In the genomic region with DNA sequence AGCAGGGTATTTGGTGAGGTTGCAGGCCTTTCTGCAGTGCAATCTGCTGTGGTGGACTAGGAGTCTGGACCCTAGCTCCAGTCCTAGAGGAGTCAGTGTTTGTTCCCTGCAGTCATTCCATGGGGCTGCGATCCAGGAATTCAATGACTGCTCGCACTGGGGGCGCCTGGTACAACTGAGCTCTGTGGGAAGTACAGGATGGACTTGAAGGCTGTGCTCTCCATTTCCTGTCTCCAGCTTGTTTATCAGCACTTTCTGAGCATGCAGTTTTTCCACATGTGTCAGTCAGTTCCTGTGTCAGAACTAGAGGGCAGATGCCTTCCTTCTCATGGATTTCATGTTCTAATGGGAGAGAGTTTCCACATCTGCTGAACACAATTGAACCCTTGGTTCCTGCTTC, we compare ENCODE assay signal across 9 cellular contexts. TPM values are rescaled to one million over a fixed set of nuclear protein-coding genes. Genes with fewer than 3 reads are reported as not detected.
DNase-seq lines count a peak whose midpoint lies in the region; ATAC-seq and TF ChIP-seq lines count a peak whose summit lies in the region.
"Had no signal": no experiment of that assay in that cellular context is flagged by ENCODE, and none has a peak within 500 bp of the region (broad histone marks: within the 10 kb centered on the region; RNA-seq: fewer than 3 reads in every experiment).

No MANE protein-coding gene starts in this region.

- no peaks in the 10 kb centered on the region for H3K27me3 ChIP-seq in parathyroid adenoma (ENCODE audit: control insufficient read depth, insufficient read depth, low read length)

- CTCF ChIA-PET in WTC11 (lab: Charles Lee) = interaction anchor here (0.6 to 1.0 kb wide), 4 partner anchors 8 to 210 kb away, joined by 3 to 5 read pairs (median 3); no protein-coding TSS in a partner anchor

- no peaks in the 10 kb centered on the region for H3K36me3 ChIP-seq in parathyroid adenoma (ENCODE audit: control insufficient read depth, insufficient read depth, low read length)

- no peaks in the 10 kb centered on the region for H3K9me3 Mint-ChIP-seq in WTC11
- no peaks in the 10 kb centered on the region for H3K9me3 Mint-ChIP-seq in stimulated activated naive CD8-positive, alpha-beta T cell treated with anti-CD3 and anti-CD28 coated beads, Interleukin-15, amount 100 ng/mL, for 72 hours

- H3K4me3 Mint-ChIP-seq in WTC11 = no peak overlapping the region
- H3K4me3 Mint-ChIP-seq in stimulated activated naive CD8-positive, alpha-beta T cell treated with anti-CD3 and anti-CD28 coated beads, Interleukin-15, amount 100 ng/mL, for 72 hours = no peak overlapping the region

- H3K79me2 ChIP-seq in parathyroid adenoma = peaks cover 7% of the 10 kb centered on the region

- POLR2A ChIA-PET in WTC11 (lab: Charles Lee) = no interaction called here

- ATAC-seq in WTC11 = peak; percentile 75
- peak; percentile 56 for ATAC-seq in Right ventricle myocardium superior (ENCODE audit: poor library complexity)
- no peak for ATAC-seq in HG03159 (IDR thresholded peaks at IDR 0.05; ENCODE audit: unreplicated experiment)
- ATAC-seq in stimulated activated naive CD8-positive, alpha-beta T cell treated with anti-CD3 and anti-CD28 coated beads, Interleukin-15, amount 100 ng/mL, for 72 hours = no peak
- no peak for ATAC-seq in HG02938 (IDR thresholded peaks at IDR 0.05; ENCODE audit: unreplicated experiment)

- peaks cover 35% of the 10 kb centered on the region for H3K4me1 Mint-ChIP-seq in WTC11
- H3K4me1 Mint-ChIP-seq in stimulated activated naive CD8-positive, alpha-beta T cell treated with anti-CD3 and anti-CD28 coated beads, Interleukin-15, amount 100 ng/mL, for 72 hours = no peaks in the 10 kb centered on the region

- peak in 12 of 14 donors; percentile 25 to 82 (median 51) for DNase-seq in C1 segment of cervical spinal cord (lab: John Stamatoyannopoulos, UW)
- DNase-seq in WTC11 (ENCODE audit: low spot score) = no peak
- DNase-seq in Right ventricle myocardium superior = no peak
- no peak for DNase-seq in COLO829 (ENCODE audit: low spot score)
- DNase-seq in stimulated activated naive CD8-positive, alpha-beta T cell treated with anti-CD3 and anti-CD28 coated beads, Interleukin-15, amount 100 ng/mL, for 72 hours = no peak
- DNase-seq: small intestine had no signal

- no peaks in the 10 kb centered on the region for H3K36me3 Mint-ChIP-seq in WTC11

- H3K27ac Mint-ChIP-seq in WTC11 = peak overlapping the region; percentile 1; the same call in 1 of the 2 replicates
- H3K27ac Mint-ChIP-seq in stimulated activated naive CD8-positive, alpha-beta T cell treated with anti-CD3 and anti-CD28 coated beads, Interleukin-15, amount 100 ng/mL, for 72 hours = peak overlapping the region in 1 of 2 donors; percentile 43

- no peaks in the 10 kb centered on the region for H3K9me3 ChIP-seq in parathyroid adenoma (ENCODE audit: control insufficient read depth, low read length)

- no peak for TF ChIP-seq CTCF in WTC11 (IDR thresholded peaks at IDR 0.05)
- TF ChIP-seq CTCF in parathyroid adenoma (IDR thresholded peaks at IDR 0.05) = no peak

- H3K4me2 ChIP-seq in parathyroid adenoma (ENCODE audit: low read length) = no peak overlapping the region

- H3K27me3 Mint-ChIP-seq in WTC11 (ENCODE audit: low read depth) = no peaks in the 10 kb centered on the region
- no peaks in the 10 kb centered on the region for H3K27me3 Mint-ChIP-seq in stimulated activated naive CD8-positive, alpha-beta T cell treated with anti-CD3 and anti-CD28 coated beads, Interleukin-15, amount 100 ng/mL, for 72 hours

- no peak overlapping the region for H2AFZ ChIP-seq in parathyroid adenoma

- H3K27ac ChIP-seq in parathyroid adenoma = peak overlapping the region; percentile 9

- no peak overlapping the region for H3K4me3 ChIP-seq in parathyroid adenoma (ENCODE audit: low read depth, low read length)

- H3K9ac ChIP-seq in parathyroid adenoma = no peak overlapping the region

- intact Hi-C loops in Right ventricle myocardium superior (cut with DNase I) = no loop called here

- H3K4me1 ChIP-seq in parathyroid adenoma = peaks cover 38% of the 10 kb centered on the region

TF ChIP-seq in WTC11, 78 proteins besides CTCF, POLR2A, EP300 and RAD21:
- no peak for TF ChIP-seq GRHL2 (CRISPR knock-in tag; IDR thresholded peaks at IDR 0.05; ENCODE audit: insufficient replicate concordance, severe bottlenecking)
- TF ChIP-seq, protein P1, sequence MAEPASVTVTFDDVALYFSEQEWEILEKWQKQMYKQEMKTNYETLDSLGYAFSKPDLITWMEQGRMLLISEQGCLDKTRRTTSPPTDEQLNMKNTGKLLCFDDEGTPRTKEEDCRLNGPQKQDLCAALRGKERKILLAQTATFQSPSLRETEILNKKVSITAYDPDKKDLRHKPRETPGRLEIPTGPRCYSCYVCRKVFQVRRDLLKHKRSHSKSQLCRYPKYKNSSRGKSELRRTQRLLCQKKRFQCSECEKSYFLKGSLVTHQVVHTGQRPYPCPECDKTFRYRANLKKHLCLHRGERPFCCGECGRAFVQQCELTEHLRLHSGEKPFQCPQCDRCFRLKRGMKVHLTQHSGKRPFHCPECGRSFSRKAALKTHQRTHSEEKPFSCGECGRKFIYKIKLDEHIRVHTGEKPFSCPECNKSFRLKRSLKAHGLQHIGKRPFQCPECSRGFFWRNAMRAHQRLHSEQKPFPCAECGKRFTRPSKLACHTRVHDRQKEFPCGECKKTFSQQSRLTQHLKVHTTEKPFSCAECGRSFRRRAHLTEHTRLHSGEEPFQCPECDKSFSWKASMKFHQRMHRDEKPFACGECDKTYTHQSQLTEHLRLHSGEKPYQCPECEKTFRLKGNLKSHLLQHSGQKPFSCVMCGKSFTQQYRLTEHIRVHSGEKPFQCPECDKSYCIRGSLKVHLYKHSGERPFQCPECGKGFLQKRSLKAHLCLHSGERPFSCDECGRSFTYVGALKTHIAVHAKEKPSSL (CRISPR knock-in tag; conservative IDR thresholded peaks at IDR 0.05) = no peak

RNA-seq across cellular contexts. Expression of a gene that starts 46.7 kb away (rescaled TPM):
- total RNA-seq in WTC11 (2021) (121 to 131 TPM (median 123 TPM) in 3 replicates), Right ventricle myocardium superior (209 TPM)

RNA-seq across cellular contexts. Expression of a gene that starts 54.3 kb away (rescaled TPM):
- total RNA-seq in WTC11 (2021) (6.6 to 9.4 TPM (median 6.9 TPM) in 3 replicates), Right ventricle myocardium superior (12.0 TPM)

Comparison
In these comparisons a context has a peak if more than half of its experiments do, and no peak if none do; other contexts are left out.
1. DNase-seq: peak in C1 segment of cervical spinal cord (12 of 14); none in WTC11 (single experiment), Right ventricle myocardium superior (single experiment), COLO829 (single experiment) and stimulated activated naive CD8-positive, alpha-beta T cell treated with anti-CD3 and anti-CD28 coated beads, Interleukin-15, amount 100 ng/mL, for 72 hours (0 of 2).
2. ATAC-seq: peak in WTC11 (single experiment) and Right ventricle myocardium superior (single experiment); none in HG03159 (single experiment), stimulated activated naive CD8-positive, alpha-beta T cell treated with anti-CD3 and anti-CD28 coated beads, Interleukin-15, amount 100 ng/mL, for 72 hours (single experiment) and HG02938 (single experiment).